8 cellular contexts compared by ENCODE assay signal in the genomic region with DNA sequence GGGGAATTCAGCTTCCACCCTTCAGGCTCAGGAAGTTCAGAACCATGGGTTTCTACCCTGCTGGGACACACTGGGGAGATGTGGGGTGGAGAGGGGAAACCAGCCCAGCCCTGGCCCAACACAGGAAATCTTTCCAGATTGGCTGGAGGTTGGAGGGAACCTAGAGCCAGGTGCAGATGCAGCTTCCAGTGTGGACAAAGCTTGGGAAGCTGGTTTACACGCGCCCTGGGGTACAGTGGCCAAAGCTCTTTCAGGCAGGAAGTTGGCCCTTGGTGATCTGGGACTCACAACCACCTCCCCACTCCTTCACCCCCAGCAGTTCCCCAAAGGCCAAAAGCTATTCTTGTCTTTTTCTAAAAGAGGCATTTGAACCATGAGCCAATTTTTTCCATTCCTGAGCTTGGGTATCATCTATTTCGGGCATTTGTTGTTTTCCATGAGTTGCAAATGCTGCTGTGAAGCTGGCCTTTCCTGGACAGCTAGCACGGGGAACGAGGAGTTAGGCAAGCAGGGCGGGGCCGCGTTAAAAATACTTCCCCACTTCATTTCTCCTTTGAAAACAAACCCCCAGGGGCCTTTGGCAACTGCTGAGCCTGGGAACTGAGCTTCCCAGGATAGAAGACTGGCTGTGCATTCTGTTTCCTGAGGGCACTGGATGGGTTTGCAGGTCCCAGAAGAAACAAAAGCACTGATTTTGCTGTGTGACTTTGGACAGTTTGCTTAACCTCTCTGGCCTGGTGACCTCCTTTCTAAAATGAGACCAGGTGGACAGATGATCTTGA. TPM values are rescaled to one million over a fixed set of nuclear protein-coding genes. Genes with fewer than 3 reads are reported as not detected.
DNase-seq lines count a peak whose midpoint lies in the region; ATAC-seq, FAIRE-seq and TF ChIP-seq lines count a peak whose summit lies in the region.

No MANE protein-coding gene starts in this region.

- TF ChIP-seq EP300 in K562 (IDR thresholded peaks at IDR 0.05; ENCODE audit: low read length): no peak
- TF ChIP-seq EP300 in transverse colon (IDR thresholded peaks at IDR 0.05; ENCODE audit: low read depth): no peak

- POLR2A ChIA-PET in K562 (lab: Yijun Ruan, JAX): interaction anchor here (0.7 kb wide), 1 partner anchor 14 kb away, joined by 5 read pairs; no protein-coding TSS in a partner anchor

- H3K36me3 Mint-ChIP-seq in T-helper 1 cell treated with Interleukin-12 subunit alpha and Interleukin-12 subunit beta and Interleukin-4 antibody, amounts not matched to agents 30 μg/mL and 1 μg/mL, for 36 hours (ENCODE audit: low read depth): peaks cover 6% of the 10 kb centered on the region

- peak overlapping the region; percentile 31 for H3K27ac Mint-ChIP-seq in T-helper 1 cell treated with Interleukin-12 subunit alpha and Interleukin-12 subunit beta and Interleukin-4 antibody, amounts not matched to agents 30 μg/mL and 1 μg/mL, for 36 hours

- H3K4me3 Mint-ChIP-seq in T-helper 1 cell treated with Interleukin-12 subunit alpha and Interleukin-12 subunit beta and Interleukin-4 antibody, amounts not matched to agents 30 μg/mL and 1 μg/mL, for 36 hours: no peak overlapping the region

- H3K9me3 ChIP-seq in K562 (replicated peaks; ENCODE audit: control insufficient read depth, insufficient read depth, low read depth, low read length) (no peaks in the 10 kb centered on the region), liver (ENCODE audit: control insufficient read depth in 4 of 4, low read length in 3 of 4) (no peaks in the 10 kb centered on the region), transverse colon (no peaks in the 10 kb centered on the region)

- peaks cover 13 to 34% of the 10 kb centered on the region in 2 experiments for H3K4me1 ChIP-seq in K562 (replicated peaks in 1 of 2; ENCODE audit: control insufficient read depth in 2 of 2, insufficient read depth in 2 of 2, low read length in 2 of 2)
- H3K4me1 ChIP-seq in liver (ENCODE audit: control insufficient read depth in 4 of 4, insufficient read depth in 4 of 4, low read length in 3 of 4): peaks cover 3 to 13% (median 8%) of the 10 kb centered on the region in 4 donors
- peaks cover 37 to 74% (median 63%) of the 10 kb centered on the region in 4 donors for H3K4me1 ChIP-seq in transverse colon

- in situ Hi-C loops in K562 (cut with MboI) (no loop called here), transverse colon (cut with MboI; ENCODE audit: low pct_ligation_motif_present in 1 of 4, low pct_unique_long_range_greater_than_20kb in 1 of 4, low sequenced_read_pairs in 3 of 4) (no loop called here)

- H3K36me3 ChIP-seq in K562 (ENCODE audit: control insufficient read depth, insufficient read depth, low read length) (no peaks in the 10 kb centered on the region), liver (ENCODE audit: control insufficient read depth in 4 of 4, insufficient read depth in 3 of 4, low read depth in 1 of 4, low read length in 3 of 4) (no peaks in the 10 kb centered on the region), transverse colon (no peaks in the 10 kb centered on the region)

- peaks cover 8% of the 10 kb centered on the region for H4K20me1 ChIP-seq in K562 (replicated peaks; ENCODE audit: control insufficient read depth, insufficient read depth, low read length)

- intact Hi-C loops in K562 (cut with micrococcal nuclease): no loop called here
- intact Hi-C loops in transverse colon (cut with DNase I; ENCODE audit: low total_unique reads): no loop called here

- H3K4me1 Mint-ChIP-seq in T-helper 1 cell treated with Interleukin-12 subunit alpha and Interleukin-12 subunit beta and Interleukin-4 antibody, amounts not matched to agents 30 μg/mL and 1 μg/mL, for 36 hours (ENCODE audit: low read depth): peaks cover 71% of the 10 kb centered on the region

- peak; percentile 11 for FAIRE-seq in K562 (lab: Jason Lieb, UNC)

- 32% methylated on average over 8 of the region's 8 CpGs for WGBS in K562 (ENCODE audit: insufficient coverage, low coverage, missing lambda C conversion rate)
- WGBS in liver: 66% methylated on average over 8 of the region's 8 CpGs
- WGBS in transverse colon (ENCODE audit: low coverage in 1 of 2), 2 donors: 34% methylated on average over 8 of the region's 8 CpGs; no CpG with 5 or more reads in 1 of the 2 donors

- no peak overlapping the region for H3K4me3 ChIP-seq in K562
- no peak overlapping the region for H3K4me3 ChIP-seq in liver (ENCODE audit: low read depth in 1 of 3, low read length in 3 of 3)
- H3K4me3 ChIP-seq in transverse colon: no peak overlapping the region

- H3K27me3 ChIP-seq in K562 (ENCODE audit: control insufficient read depth in 2 of 2, insufficient read depth in 2 of 2, low read length in 2 of 2) (peaks cover 0 to 14% of the 10 kb centered on the region in 2 experiments; a peak in 2 of 5 replicates), liver (ENCODE audit: control insufficient read depth in 4 of 4, insufficient read depth in 4 of 4, low read length in 3 of 4) (no peaks in the 10 kb centered on the region), transverse colon (no peaks in the 10 kb centered on the region)

- H3K9me1 ChIP-seq in K562 (ENCODE audit: control insufficient read depth, insufficient read depth, low read length): peaks cover 4% of the 10 kb centered on the region

- no peak overlapping the region for H3K27ac ChIP-seq in K562 (ENCODE audit: extremely low read depth, low read depth, low read length)
- peak overlapping the region; percentile 2 to 43 for H3K27ac ChIP-seq in liver (ENCODE audit: low read depth in 1 of 2, low read length in 2 of 2)
- peak overlapping the region; percentile 83 to 89 (median 86) for H3K27ac ChIP-seq in transverse colon

- BruUV-seq in K562 (replicated peaks; lab: Mats Ljungman, UMichigan): no TSS peak

- no peaks in the 10 kb centered on the region for H3K9me3 Mint-ChIP-seq in T-helper 1 cell treated with Interleukin-12 subunit alpha and Interleukin-12 subunit beta and Interleukin-4 antibody, amounts not matched to agents 30 μg/mL and 1 μg/mL, for 36 hours

- TF ChIP-seq CTCF in K562 (IDR thresholded peaks at IDR 0.05 in 2 of 3, conservative IDR thresholded peaks at IDR 0.05 in 1 of 3; ENCODE audit: insufficient read depth in 2 of 3, low read depth in 1 of 3, low read length in 3 of 3): no peak
- TF ChIP-seq CTCF in liver (IDR thresholded peaks at IDR 0.05; ENCODE audit: low read depth, low read length, missing input control): no peak
- no peak for TF ChIP-seq CTCF in transverse colon (IDR thresholded peaks at IDR 0.05)

- TF ChIP-seq POLR2A in K562 (conservative IDR thresholded peaks at IDR 0.05) (no peak), transverse colon (IDR thresholded peaks at IDR 0.05) (no peak)

- CTCF ChIA-PET in K562 (lab: Yijun Ruan, JAX; ENCODE audit: low intra/inter-chr PET ratio): no interaction called here

- H2AFZ ChIP-seq in K562 (ENCODE audit: low read depth, low read length): 0 out of 2 replicates have a peak overlapping the region, but pooled peaks have one; percentile 7

- no peaks in the 10 kb centered on the region for H3K27me3 Mint-ChIP-seq in T-helper 1 cell treated with Interleukin-12 subunit alpha and Interleukin-12 subunit beta and Interleukin-4 antibody, amounts not matched to agents 30 μg/mL and 1 μg/mL, for 36 hours (ENCODE audit: low read depth)

- no peak for DNase-seq in T-helper 1 cell
- no peak for DNase-seq in K562 (ENCODE audit: extremely low read depth in 1 of 4, low spot score in 3 of 4)
- DNase-seq in transverse colon: peak; percentile 66
- DNase-seq in amniotic stem cell (lab: John Stamatoyannopoulos, UW): no peak
- DNase-seq in GDM1 (lab: John Stamatoyannopoulos, UW): no peak

- ATAC-seq in K562: no peak
- ATAC-seq in HG02852 (IDR thresholded peaks at IDR 0.05; ENCODE audit: unreplicated experiment): no peak

- H3K9ac ChIP-seq in K562 (ENCODE audit: insufficient read depth in 1 of 2, low read depth in 2 of 2, low read length in 2 of 2) (no peak overlapping the region), liver (ENCODE audit: low read depth in 1 of 2, low read length in 2 of 2) (no peak overlapping the region)

- H3K79me2 ChIP-seq in K562 (ENCODE audit: control insufficient read depth, insufficient read depth, low read length): no peaks in the 10 kb centered on the region; the same call in 2 of the 3 replicates

- H3K4me2 ChIP-seq in K562 (ENCODE audit: insufficient read depth, low read length): no peak overlapping the region

- TF ChIP-seq RAD21 in K562 (CRISPR knock-in tag; conservative IDR thresholded peaks at IDR 0.05 in 1 of 2, IDR thresholded peaks at IDR 0.05 in 1 of 2): no peak
- TF ChIP-seq RAD21 in liver (IDR thresholded peaks at IDR 0.05): no peak

RNA-seq across cellular contexts. Expression of a gene that starts 3.1 kb away (rescaled TPM):
- 4.9 and 10.9 TPM in 2 replicates for total RNA-seq in K562 (2011; cell fraction: chromatin; rRNA removed; ENCODE audit: low replicate concordance)
- total RNA-seq in K562 (2011; cell fraction: nucleolus; rRNA removed): 7.4 and 9.2 TPM in 2 replicates
- total RNA-seq in K562 (2011; cell fraction: nucleoplasm; rRNA removed): 4.5 TPM in 2 replicates
- total RNA-seq in K562 (2014; rRNA removed) (6.5 and 7.1 TPM in 2 replicates), K562 (2014; rRNA removed; fragmentation: Illumina TruSeq; extraction: Trizol) (0.83 and 1.9 TPM in 2 replicates), K562 (2015; rRNA removed; fragmentation: Illumina TruSeq; extraction: Trizol) (4.1 and 5.1 TPM in 2 replicates), K562 (2021) (11.0 and 12.4 TPM in 2 replicates), liver (1 to 10 TPM; 7.4 to 9.3 TPM), transverse colon (100 to 1,000 TPM in 1 of 4 donors, 10 to 100 TPM in 2, 1 to 10 TPM in 1; 9.8 to 113 (median 18.1) TPM)
- polyA plus RNA-seq in K562 (2011; rRNA removed) (3.0 and 4.5 TPM in 2 replicates), K562 (2014; fragmentation: Illumina TruSeq; extraction: Trizol) (3.0 and 6.8 TPM in 2 replicates), K562 (2014; fragmentation: Nextera tagmentation; extraction: Ambion mirVana) (under 1 TPM; 0.14 to 0.17 TPM), K562 (2014; rRNA removed) (8.4 and 12.5 TPM in 2 replicates), liver (10 to 100 TPM; 12.7 to 17.8 TPM)
- 3.0 and 9.9 TPM in 2 replicates for polyA plus RNA-seq in K562 (2011; cell fraction: cytosol; rRNA removed)
- 8.8 and 17.2 TPM in 2 replicates for polyA plus RNA-seq in K562 (2011; cell fraction: nucleus; rRNA removed)
- 6.1 and 12.4 TPM in 2 replicates for polyA plus RNA-seq in K562 (2012)
- 0.93 and 1.1 TPM in 2 replicates for polyA minus RNA-seq in K562 (2011; rRNA and poly(A)+ RNA removed)
- 2.8 and 6.6 TPM in 2 replicates for polyA minus RNA-seq in K562 (2011; cell fraction: cytosol; rRNA and poly(A)+ RNA removed)
- polyA minus RNA-seq in K562 (2011; cell fraction: nucleus; rRNA and poly(A)+ RNA removed): 3.9 and 5.2 TPM in 2 replicates

RNA-seq across cellular contexts. Expression of a gene that starts 28.3 kb away (rescaled TPM):
- total RNA-seq in K562 (2011; cell fraction: chromatin; rRNA removed; ENCODE audit: low replicate concordance): not detected in 2 replicates
- not detected in 2 replicates for total RNA-seq in K562 (2011; cell fraction: nucleolus; rRNA removed)
- total RNA-seq in K562 (2011; cell fraction: nucleoplasm; rRNA removed): not detected in 2 replicates
- total RNA-seq in K562 (2014; rRNA removed): not detected in 2 replicates
- total RNA-seq in K562 (2014; rRNA removed; fragmentation: Illumina TruSeq; extraction: Trizol): not detected in 2 replicates
- not detected in 2 replicates for total RNA-seq in K562 (2015; rRNA removed; fragmentation: Illumina TruSeq; extraction: Trizol)
- total RNA-seq in K562 (2021): not detected in 2 replicates
- polyA plus RNA-seq in K562 (2011; rRNA removed): not detected in 2 replicates
- not detected in 2 replicates for polyA plus RNA-seq in K562 (2011; cell fraction: cytosol; rRNA removed)
- polyA plus RNA-seq in K562 (2011; cell fraction: nucleus; rRNA removed): not detected in 2 replicates
- not detected in 2 replicates for polyA plus RNA-seq in K562 (2012)
- not detected in 2 replicates for polyA plus RNA-seq in K562 (2014; fragmentation: Illumina TruSeq; extraction: Trizol)
- not detected for polyA plus RNA-seq in K562 (2014; fragmentation: Nextera tagmentation; extraction: Ambion mirVana)
- polyA plus RNA-seq in K562 (2014; rRNA removed): not detected in 2 replicates
- not detected in 2 replicates for polyA minus RNA-seq in K562 (2011; rRNA and poly(A)+ RNA removed)
- not detected in 2 replicates for polyA minus RNA-seq in K562 (2011; cell fraction: cytosol; rRNA and poly(A)+ RNA removed)
- not detected in 2 replicates for polyA minus RNA-seq in K562 (2011; cell fraction: nucleus; rRNA and poly(A)+ RNA removed)
- 1 to 10 TPM; 1.8 to 3.4 TPM for total RNA-seq in liver
- polyA plus RNA-seq in liver: under 1 TPM; 0.61 to 0.97 TPM
- 1 to 10 TPM in 2 of 4 donors, under 1 TPM in 1, not detected in 1; 0.32 to 7.9 (median 7.0) TPM for total RNA-seq in transverse colon
